ENCODE assay signal across 8 cellular contexts in genomic region chr6:32947552-32948465, GRCh38. TPM values are rescaled to one million over a fixed set of nuclear protein-coding genes. Genes with fewer than 3 reads are reported as not detected.
A peak's percentile ranks its signal among the peaks of the same experiment; 100 is the strongest.
DNase-seq lines count a peak whose midpoint lies in the region; ATAC-seq, FAIRE-seq and TF ChIP-seq lines count a peak whose summit lies in the region.

No MANE protein-coding gene starts in this region.

- ATAC-seq in SK-N-SH treated with all-trans-retinoic acid at 6 μM for 48 hours: peak; percentile 87
- ATAC-seq in HG02981 (IDR thresholded peaks at IDR 0.05; ENCODE audit: unreplicated experiment): no peak
- no peak for ATAC-seq in HG02642 (IDR thresholded peaks at IDR 0.05; ENCODE audit: poor library complexity, unreplicated experiment)

- H3K27me3 ChIP-seq in H1 (replicated peaks in 1 of 4; ENCODE audit: control insufficient read depth in 3 of 4, extremely low read depth in 1 of 4, insufficient read depth in 3 of 4, low read length in 3 of 4) (no peaks in the 10 kb centered on the region; a peak in 1 of 7 replicates), prostate gland (replicated peaks; ENCODE audit: insufficient read depth) (no peaks in the 10 kb centered on the region), sigmoid colon (no peaks in the 10 kb centered on the region)

- peak; percentile 95 to 96 for TF ChIP-seq RAD21 in H1 (IDR thresholded peaks at IDR 0.05 in 1 of 2, conservative IDR thresholded peaks at IDR 0.05 in 1 of 2; ENCODE audit: low read depth in 2 of 2, low read length in 2 of 2)

- CTCF ChIA-PET in HEK293T (lab: Yijun Ruan, JAX) (interaction anchor here (0.8 to 2.0 kb wide), 4 partner anchors 15 to 71 kb away, joined by 3 to 14 read pairs (median 4); no protein-coding TSS in a partner anchor), H1 (lab: Charles Lee; ENCODE audit: partially characterized antibody) (interaction anchor here (0.6 to 2.4 kb wide), 27 partner anchors 9 to 321 kb away, joined by 3 to 63 read pairs (median 5); partner anchors contain the start of gene TAP2)

- H3K23me2 ChIP-seq in H1 (ENCODE audit: low read depth, low read length): 0 out of 2 replicates have a peak, but pooled peaks cover 2% of the 10 kb centered on the region

- no peak overlapping the region for H3K56ac ChIP-seq in H1 (replicated peaks; ENCODE audit: insufficient read length, low read depth, low read length)

- peak; percentile 60 to 92 (median 91) for TF ChIP-seq CTCF in H1 (IDR thresholded peaks at IDR 0.05; ENCODE audit: control extremely low read depth in 1 of 3, insufficient read depth in 1 of 3, low read depth in 1 of 3, low read length in 3 of 3)
- TF ChIP-seq CTCF in prostate gland (IDR thresholded peaks at IDR 0.05): peak in 3 of 4 experiments; percentile 31 to 64 (median 64)
- peak in 1 of 4 experiments; percentile 26 for TF ChIP-seq CTCF in sigmoid colon (IDR thresholded peaks at IDR 0.05)

- no peaks in the 10 kb centered on the region for H3K36me3 ChIP-seq in H1 (ENCODE audit: control insufficient read depth in 2 of 4, insufficient read depth in 4 of 4, low read length in 3 of 4)
- H3K36me3 ChIP-seq in prostate gland: no peaks in the 10 kb centered on the region
- no peaks in the 10 kb centered on the region for H3K36me3 ChIP-seq in sigmoid colon

- H3K9me3 ChIP-seq in H1 (ENCODE audit: insufficient read depth in 2 of 2, low read depth in 1 of 2, low read length in 1 of 2) (no peaks in the 10 kb centered on the region), prostate gland (no peaks in the 10 kb centered on the region), sigmoid colon (no peaks in the 10 kb centered on the region)

- no peak for TF ChIP-seq EP300 in H1 (IDR thresholded peaks at IDR 0.05; ENCODE audit: borderline replicate concordance in 1 of 2, low read depth in 2 of 2, low read length in 2 of 2)
- TF ChIP-seq EP300 in sigmoid colon (IDR thresholded peaks at IDR 0.05): no peak

- TF ChIP-seq POLR2A in H1 (IDR thresholded peaks at IDR 0.05; ENCODE audit: control extremely low read depth in 1 of 2, low read depth in 2 of 2, low read length in 2 of 2) (no peak), prostate gland (IDR thresholded peaks at IDR 0.05) (no peak), sigmoid colon (IDR thresholded peaks at IDR 0.05) (no peak)

- no peak overlapping the region for H3K14ac ChIP-seq in H1 (ENCODE audit: insufficient read length)

- H3K27ac ChIP-seq in H1 (ENCODE audit: low read depth, low read length) (no peak overlapping the region), prostate gland (no peak overlapping the region), sigmoid colon (no peak overlapping the region)

- H3K4ac ChIP-seq in H1 (replicated peaks; ENCODE audit: insufficient read length, low read depth, low read length): no peak overlapping the region

- intact Hi-C loops in prostate gland (cut with DNase I) (no loop called here), sigmoid colon (cut with DNase I) (no loop called here)

- no peak overlapping the region for H4K8ac ChIP-seq in H1 (ENCODE audit: extremely low read depth, insufficient read depth, low read length)

- no peaks in the 10 kb centered on the region for H4K20me1 ChIP-seq in H1 (replicated peaks in 1 of 2; ENCODE audit: control insufficient read depth in 1 of 2, insufficient read depth in 2 of 2, low read length in 2 of 2)

- no peak overlapping the region for H2AK5ac ChIP-seq in H1 (ENCODE audit: low read depth, low read length)

- WGBS in H1 (ENCODE audit: extremely low coverage in 1 of 2, insufficient coverage in 1 of 2, insufficient read length in 1 of 2, insufficient replicate concordance in 2 of 2, low coverage in 1 of 2, low lambda C conversion rate in 2 of 2, missing lambda C conversion rate in 1 of 2), 2 experiments: 69% methylated on average over 11 of the region's 11 CpGs; no CpG with 5 or more reads in 1 of the 2 experiments
- 54% methylated on average over 11 of the region's 11 CpGs for WGBS in prostate gland
- WGBS in sigmoid colon, 2 donors: 63 to 66% methylated on average over 11 of the region's 11 CpGs

- no peak overlapping the region for H3K4me3 ChIP-seq in H1 (ENCODE audit: extremely low read depth in 1 of 4, insufficient read depth in 2 of 4, low read depth in 3 of 4, low read length in 4 of 4)
- H3K4me3 ChIP-seq in prostate gland: no peak overlapping the region
- H3K4me3 ChIP-seq in sigmoid colon: no peak overlapping the region

- H4K5ac ChIP-seq in H1 (ENCODE audit: insufficient read length, low read depth, low read length): no peak overlapping the region

- FAIRE-seq in H1 (lab: Jason Lieb, UNC): peak; percentile 97

- H2BK12ac ChIP-seq in H1 (ENCODE audit: low read depth, low read length): no peak overlapping the region

- no peak overlapping the region for H2BK5ac ChIP-seq in H1 (ENCODE audit: low read depth, low read length)

- no peak overlapping the region for H4K91ac ChIP-seq in H1 (replicated peaks; ENCODE audit: insufficient read length, low read length)

- H2BK120ac ChIP-seq in H1 (replicated peaks; ENCODE audit: low read depth, low read length): no peak overlapping the region

- H3K18ac ChIP-seq in H1 (ENCODE audit: extremely low read depth, low read length): no peak overlapping the region

- H3K79me1 ChIP-seq in H1 (ENCODE audit: low read depth, low read length): no peaks in the 10 kb centered on the region

- H2BK20ac ChIP-seq in H1 (ENCODE audit: low read length): no peak overlapping the region

- H2AFZ ChIP-seq in H1 (ENCODE audit: low read length): no peak overlapping the region

- H3K79me2 ChIP-seq in H1 (ENCODE audit: control insufficient read depth in 1 of 2, insufficient read depth in 2 of 2, low read length in 2 of 2): no peaks in the 10 kb centered on the region

- no peak overlapping the region for H3K23ac ChIP-seq in H1 (ENCODE audit: insufficient read length)

- DNase-seq in DMS53 treated with DMSO at 0.1 percent for 48 hours (lab: John Stamatoyannopoulos, UW; ENCODE audit: unreplicated experiment): peak; percentile 67
- peak; percentile 59 for DNase-seq in HEK293T (ENCODE audit: extremely low spot score)
- DNase-seq in H1 (ENCODE audit: low read depth in 1 of 2, low spot score in 2 of 2): peak; percentile 15 to 63
- DNase-seq in prostate gland (ENCODE audit: low spot score): peak; percentile 38
- DNase-seq in sigmoid colon: no peak

- H3K4me1 ChIP-seq in H1 (replicated peaks in 1 of 4; ENCODE audit: control insufficient read depth in 3 of 4, insufficient read depth in 4 of 4, low read length in 3 of 4): peaks cover 0 to 8% (median 3%) of the 10 kb centered on the region in 4 experiments; a peak in 5 of 7 replicates
- H3K4me1 ChIP-seq in prostate gland (replicated peaks): no peaks in the 10 kb centered on the region
- peaks cover 0 to 5% (median 3%) of the 10 kb centered on the region in 4 donors for H3K4me1 ChIP-seq in sigmoid colon

- POLR2A ChIA-PET in HEK293T (lab: Yijun Ruan, JAX): interaction anchor here (0.5 to 1.3 kb wide), 4 partner anchors 22 to 54 kb away, joined by 3 to 11 read pairs (median 8); no protein-coding TSS in a partner anchor
- POLR2A ChIA-PET in H1 (lab: Charles Lee; ENCODE audit: partially characterized antibody): interaction anchor here (1.0 to 2.6 kb wide), 2 partner anchors 23 to 65 kb away, joined by 4 to 25 read pairs; no protein-coding TSS in a partner anchor

- H2BK15ac ChIP-seq in H1 (ENCODE audit: low read length): no peak overlapping the region

- no peak overlapping the region for H3K4me2 ChIP-seq in H1 (ENCODE audit: insufficient read depth in 1 of 2, low read depth in 2 of 2, low read length in 2 of 2)

- no peak overlapping the region for H3K9ac ChIP-seq in H1 (replicated peaks in 1 of 4; ENCODE audit: extremely low read depth in 1 of 4, low read depth in 3 of 4, low read length in 3 of 4)

RNA-seq across cellular contexts. Expression of gene HLA-DMA, which starts 5.1 kb away (rescaled TPM):
- total RNA-seq in H1 (2021; fragmentation: NEBNext Ultra II Directional; extraction: Animal tissue kit (Norgen Biotek cat#: 25700)): 13.3 and 15.1 TPM in 2 replicates
- 18.0 and 23.1 TPM in 2 replicates for polyA plus RNA-seq in H1 (2011; rRNA removed)
- 16.6 TPM for polyA plus RNA-seq in H1 (2011; cell fraction: cytosol; rRNA removed)
- polyA plus RNA-seq in H1 (2011; cell fraction: nucleus; rRNA removed): 27.7 TPM
- polyA plus RNA-seq in H1 (2012, experiment 1 of 2): 11.8 to 16.5 TPM (median 15.3 TPM) in 4 replicates
- 18.7 TPM for polyA plus RNA-seq in H1 (2012, experiment 2 of 2)
- 14.8 TPM for polyA plus RNA-seq in H1 (2013, experiment 1 of 2)
- 15.8 TPM for polyA plus RNA-seq in H1 (2013, experiment 2 of 2)
- 8.9 and 9.5 TPM in 2 replicates for polyA minus RNA-seq in H1 (2011; rRNA and poly(A)+ RNA removed)
- 5.5 TPM for polyA minus RNA-seq in H1 (2011; cell fraction: cytosol; rRNA and poly(A)+ RNA removed)
- polyA minus RNA-seq in H1 (2011; cell fraction: nucleus; rRNA and poly(A)+ RNA removed): 8.5 TPM
- 10 to 100 TPM in 1 of 2 donors, 1 to 10 TPM in 1; 9.6 to 26.1 TPM for total RNA-seq in prostate gland
- total RNA-seq in sigmoid colon: 10 to 100 TPM; 16.3 to 26.0 (median 20.2) TPM
- 100 to 1,000 TPM in 1 of 3 donors, 10 to 100 TPM in 2; 19.8 to 131 (median 57.1) TPM for polyA plus RNA-seq in sigmoid colon

RNA-seq across cellular contexts. Expression of gene HLA-DMB, which starts 7.0 kb away (rescaled TPM):
- total RNA-seq in H1 (2021; fragmentation: NEBNext Ultra II Directional; extraction: Animal tissue kit (Norgen Biotek cat#: 25700)): 1.3 and 2.7 TPM in 2 replicates
- 3.2 and 4.7 TPM in 2 replicates for polyA plus RNA-seq in H1 (2011; rRNA removed)
- polyA plus RNA-seq in H1 (2011; cell fraction: cytosol; rRNA removed): 3.1 TPM
- polyA plus RNA-seq in H1 (2011; cell fraction: nucleus; rRNA removed): 2.7 TPM
- polyA plus RNA-seq in H1 (2012, experiment 1 of 2): 1.6 to 2.7 TPM (median 2.2 TPM) in 4 replicates
- 3.1 TPM for polyA plus RNA-seq in H1 (2012, experiment 2 of 2)
- 4.2 TPM for polyA plus RNA-seq in H1 (2013, experiment 1 of 2)
- polyA plus RNA-seq in H1 (2013, experiment 2 of 2): 4.2 TPM
- 2.2 and 2.5 TPM in 2 replicates for polyA minus RNA-seq in H1 (2011; rRNA and poly(A)+ RNA removed)
- 2.0 TPM for polyA minus RNA-seq in H1 (2011; cell fraction: cytosol; rRNA and poly(A)+ RNA removed)
- polyA minus RNA-seq in H1 (2011; cell fraction: nucleus; rRNA and poly(A)+ RNA removed): 1.7 TPM
- 10 to 100 TPM in 1 of 2 donors, 1 to 10 TPM in 1; 7.3 to 15.2 TPM for total RNA-seq in prostate gland
- 10 to 100 TPM; 10.2 to 25.3 (median 11.5) TPM for total RNA-seq in sigmoid colon
- polyA plus RNA-seq in sigmoid colon: 100 to 1,000 TPM in 1 of 3 donors, 10 to 100 TPM in 2; 13.2 to 108 (median 90.5) TPM

RNA-seq across cellular contexts. Expression of gene BRD2, which starts 20.6 kb away (rescaled TPM):
- total RNA-seq in H1 (2021; fragmentation: NEBNext Ultra II Directional; extraction: Animal tissue kit (Norgen Biotek cat#: 25700)): 179 and 185 TPM in 2 replicates
- polyA plus RNA-seq in H1 (2011; rRNA removed) (101 and 132 TPM in 2 replicates), sigmoid colon (100 to 1,000 TPM in 1 of 3 donors, 10 to 100 TPM in 2; 60.6 to 135 (median 69.7) TPM)
- polyA plus RNA-seq in H1 (2011; cell fraction: cytosol; rRNA removed): 118 TPM
- polyA plus RNA-seq in H1 (2011; cell fraction: nucleus; rRNA removed): 277 TPM
- 160 to 229 TPM (median 169 TPM) in 4 replicates for polyA plus RNA-seq in H1 (2012, experiment 1 of 2)
- 108 TPM for polyA plus RNA-seq in H1 (2012, experiment 2 of 2)
- 146 TPM for polyA plus RNA-seq in H1 (2013, experiment 1 of 2)
- polyA plus RNA-seq in H1 (2013, experiment 2 of 2): 135 TPM
- 120 and 132 TPM in 2 replicates for polyA minus RNA-seq in H1 (2011; rRNA and poly(A)+ RNA removed)
- polyA minus RNA-seq in H1 (2011; cell fraction: cytosol; rRNA and poly(A)+ RNA removed): 85.9 TPM
- polyA minus RNA-seq in H1 (2011; cell fraction: nucleus; rRNA and poly(A)+ RNA removed): 174 TPM
- total RNA-seq in prostate gland (100 to 1,000 TPM; 153 to 252 TPM), sigmoid colon (100 to 1,000 TPM in 1 of 4 donors, 10 to 100 TPM in 3; 82.4 to 116 (median 87.7) TPM)
